ENCODE assay signal across 2 cellular contexts in the genomic region with DNA sequence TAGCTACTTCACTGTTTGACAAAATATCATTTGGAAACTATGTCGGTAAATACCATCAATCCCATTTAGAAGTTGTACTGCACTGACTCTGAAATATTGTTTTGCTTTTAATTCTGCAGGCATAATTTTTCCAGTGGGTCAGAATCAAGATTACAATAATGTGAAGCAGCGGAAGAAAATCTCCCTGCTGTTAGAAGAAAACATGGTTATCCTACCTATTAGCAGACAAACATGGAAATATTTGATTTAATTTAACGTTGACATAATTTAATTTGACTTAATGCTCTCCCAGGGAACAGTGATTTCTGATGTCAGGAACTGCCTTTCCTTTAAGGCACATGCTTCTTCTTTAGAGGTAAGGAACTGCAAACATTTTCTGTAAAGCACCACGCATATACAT.
TF ChIP-seq lines count a peak whose summit lies in the region.

No MANE protein-coding gene starts in this region.

TF ChIP-seq in SK-N-SH, 30 proteins besides CTCF, POLR2A, EP300 and RAD21 (continued from another document and continues in another):
- TF ChIP-seq, protein P1, sequence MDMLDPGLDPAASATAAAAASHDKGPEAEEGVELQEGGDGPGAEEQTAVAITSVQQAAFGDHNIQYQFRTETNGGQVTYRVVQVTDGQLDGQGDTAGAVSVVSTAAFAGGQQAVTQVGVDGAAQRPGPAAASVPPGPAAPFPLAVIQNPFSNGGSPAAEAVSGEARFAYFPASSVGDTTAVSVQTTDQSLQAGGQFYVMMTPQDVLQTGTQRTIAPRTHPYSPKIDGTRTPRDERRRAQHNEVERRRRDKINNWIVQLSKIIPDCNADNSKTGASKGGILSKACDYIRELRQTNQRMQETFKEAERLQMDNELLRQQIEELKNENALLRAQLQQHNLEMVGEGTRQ (IDR thresholded peaks at IDR 0.05; ENCODE audit: borderline replicate concordance, low read depth, low read length), result no peak
- TF ChIP-seq, protein P2, sequence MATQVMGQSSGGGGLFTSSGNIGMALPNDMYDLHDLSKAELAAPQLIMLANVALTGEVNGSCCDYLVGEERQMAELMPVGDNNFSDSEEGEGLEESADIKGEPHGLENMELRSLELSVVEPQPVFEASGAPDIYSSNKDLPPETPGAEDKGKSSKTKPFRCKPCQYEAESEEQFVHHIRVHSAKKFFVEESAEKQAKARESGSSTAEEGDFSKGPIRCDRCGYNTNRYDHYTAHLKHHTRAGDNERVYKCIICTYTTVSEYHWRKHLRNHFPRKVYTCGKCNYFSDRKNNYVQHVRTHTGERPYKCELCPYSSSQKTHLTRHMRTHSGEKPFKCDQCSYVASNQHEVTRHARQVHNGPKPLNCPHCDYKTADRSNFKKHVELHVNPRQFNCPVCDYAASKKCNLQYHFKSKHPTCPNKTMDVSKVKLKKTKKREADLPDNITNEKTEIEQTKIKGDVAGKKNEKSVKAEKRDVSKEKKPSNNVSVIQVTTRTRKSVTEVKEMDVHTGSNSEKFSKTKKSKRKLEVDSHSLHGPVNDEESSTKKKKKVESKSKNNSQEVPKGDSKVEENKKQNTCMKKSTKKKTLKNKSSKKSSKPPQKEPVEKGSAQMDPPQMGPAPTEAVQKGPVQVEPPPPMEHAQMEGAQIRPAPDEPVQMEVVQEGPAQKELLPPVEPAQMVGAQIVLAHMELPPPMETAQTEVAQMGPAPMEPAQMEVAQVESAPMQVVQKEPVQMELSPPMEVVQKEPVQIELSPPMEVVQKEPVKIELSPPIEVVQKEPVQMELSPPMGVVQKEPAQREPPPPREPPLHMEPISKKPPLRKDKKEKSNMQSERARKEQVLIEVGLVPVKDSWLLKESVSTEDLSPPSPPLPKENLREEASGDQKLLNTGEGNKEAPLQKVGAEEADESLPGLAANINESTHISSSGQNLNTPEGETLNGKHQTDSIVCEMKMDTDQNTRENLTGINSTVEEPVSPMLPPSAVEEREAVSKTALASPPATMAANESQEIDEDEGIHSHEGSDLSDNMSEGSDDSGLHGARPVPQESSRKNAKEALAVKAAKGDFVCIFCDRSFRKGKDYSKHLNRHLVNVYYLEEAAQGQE (IDR thresholded peaks at IDR 0.05; ENCODE audit: low read depth, low read length), result no peak
- TF ChIP-seq FOXM1 (IDR thresholded peaks at IDR 0.05; ENCODE audit: low read depth), result no peak
- no peak for TF ChIP-seq POLR2AphosphoS5 (IDR thresholded peaks at IDR 0.05; ENCODE audit: low read depth, low read length)
- peak; percentile 50; the same call in 1 of the 2 replicates for TF ChIP-seq MXI1 (IDR thresholded peaks at IDR 0.05; ENCODE audit: low read depth, low read length)
- no peak for TF ChIP-seq NFIC (IDR thresholded peaks at IDR 0.05; ENCODE audit: borderline replicate concordance)
- peak; percentile 81 for TF ChIP-seq FOXJ3 (CRISPR knock-in tag; IDR thresholded peaks at IDR 0.05)
- no peak for TF ChIP-seq FOSL2 (IDR thresholded peaks at IDR 0.05; ENCODE audit: borderline replicate concordance, low read depth)
- no peak for TF ChIP-seq SMC3 (IDR thresholded peaks at IDR 0.05; ENCODE audit: low read depth, low read length)
- no peak for TF ChIP-seq TAF1 (IDR thresholded peaks at IDR 0.05; ENCODE audit: borderline replicate concordance, low read depth, low read length)
- TF ChIP-seq NRF1 (IDR thresholded peaks at IDR 0.05; ENCODE audit: low read depth, low read length), result no peak
- no peak for TF ChIP-seq RXRA (IDR thresholded peaks at IDR 0.05; ENCODE audit: borderline replicate concordance, low read depth)
- peak; percentile 26 for TF ChIP-seq TCF12 (IDR thresholded peaks at IDR 0.05)
- no peak for TF ChIP-seq MEF2A (IDR thresholded peaks at IDR 0.05; ENCODE audit: borderline replicate concordance, low read depth)
- no peak for TF ChIP-seq RFX5 (IDR thresholded peaks at IDR 0.05; ENCODE audit: low read length)
- TF ChIP-seq, protein P3, sequence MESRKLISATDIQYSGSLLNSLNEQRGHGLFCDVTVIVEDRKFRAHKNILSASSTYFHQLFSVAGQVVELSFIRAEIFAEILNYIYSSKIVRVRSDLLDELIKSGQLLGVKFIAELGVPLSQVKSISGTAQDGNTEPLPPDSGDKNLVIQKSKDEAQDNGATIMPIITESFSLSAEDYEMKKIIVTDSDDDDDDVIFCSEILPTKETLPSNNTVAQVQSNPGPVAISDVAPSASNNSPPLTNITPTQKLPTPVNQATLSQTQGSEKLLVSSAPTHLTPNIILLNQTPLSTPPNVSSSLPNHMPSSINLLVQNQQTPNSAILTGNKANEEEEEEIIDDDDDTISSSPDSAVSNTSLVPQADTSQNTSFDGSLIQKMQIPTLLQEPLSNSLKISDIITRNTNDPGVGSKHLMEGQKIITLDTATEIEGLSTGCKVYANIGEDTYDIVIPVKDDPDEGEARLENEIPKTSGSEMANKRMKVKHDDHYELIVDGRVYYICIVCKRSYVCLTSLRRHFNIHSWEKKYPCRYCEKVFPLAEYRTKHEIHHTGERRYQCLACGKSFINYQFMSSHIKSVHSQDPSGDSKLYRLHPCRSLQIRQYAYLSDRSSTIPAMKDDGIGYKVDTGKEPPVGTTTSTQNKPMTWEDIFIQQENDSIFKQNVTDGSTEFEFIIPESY (IDR thresholded peaks at IDR 0.05; ENCODE audit: borderline replicate concordance, low read depth), result no peak
- TF ChIP-seq, protein P4, sequence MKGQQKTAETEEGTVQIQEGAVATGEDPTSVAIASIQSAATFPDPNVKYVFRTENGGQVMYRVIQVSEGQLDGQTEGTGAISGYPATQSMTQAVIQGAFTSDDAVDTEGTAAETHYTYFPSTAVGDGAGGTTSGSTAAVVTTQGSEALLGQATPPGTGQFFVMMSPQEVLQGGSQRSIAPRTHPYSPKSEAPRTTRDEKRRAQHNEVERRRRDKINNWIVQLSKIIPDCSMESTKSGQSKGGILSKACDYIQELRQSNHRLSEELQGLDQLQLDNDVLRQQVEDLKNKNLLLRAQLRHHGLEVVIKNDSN (IDR thresholded peaks at IDR 0.05; ENCODE audit: borderline replicate concordance, low read depth), result no peak
- TF ChIP-seq, protein P5, sequence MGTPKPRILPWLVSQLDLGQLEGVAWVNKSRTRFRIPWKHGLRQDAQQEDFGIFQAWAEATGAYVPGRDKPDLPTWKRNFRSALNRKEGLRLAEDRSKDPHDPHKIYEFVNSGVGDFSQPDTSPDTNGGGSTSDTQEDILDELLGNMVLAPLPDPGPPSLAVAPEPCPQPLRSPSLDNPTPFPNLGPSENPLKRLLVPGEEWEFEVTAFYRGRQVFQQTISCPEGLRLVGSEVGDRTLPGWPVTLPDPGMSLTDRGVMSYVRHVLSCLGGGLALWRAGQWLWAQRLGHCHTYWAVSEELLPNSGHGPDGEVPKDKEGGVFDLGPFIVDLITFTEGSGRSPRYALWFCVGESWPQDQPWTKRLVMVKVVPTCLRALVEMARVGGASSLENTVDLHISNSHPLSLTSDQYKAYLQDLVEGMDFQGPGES (IDR thresholded peaks at IDR 0.05; ENCODE audit: low read depth, low read length), result no peak
- peak; percentile 63 for TF ChIP-seq GATA2 (CRISPR knock-in tag; IDR thresholded peaks at IDR 0.05)
- TF ChIP-seq CHD2 (IDR thresholded peaks at IDR 0.05; ENCODE audit: low read length, partially characterized antibody), result peak; percentile 75

TF ChIP-seq in SK-N-SH treated with all-trans-retinoic acid at 6 μM for 48 hours, 23 proteins besides CTCF, POLR2A, EP300 and RAD21 (continued from another document):
- no peak for TF ChIP-seq ESRRG (CRISPR knock-in tag; IDR thresholded peaks at IDR 0.05)
- TF ChIP-seq, protein P6, sequence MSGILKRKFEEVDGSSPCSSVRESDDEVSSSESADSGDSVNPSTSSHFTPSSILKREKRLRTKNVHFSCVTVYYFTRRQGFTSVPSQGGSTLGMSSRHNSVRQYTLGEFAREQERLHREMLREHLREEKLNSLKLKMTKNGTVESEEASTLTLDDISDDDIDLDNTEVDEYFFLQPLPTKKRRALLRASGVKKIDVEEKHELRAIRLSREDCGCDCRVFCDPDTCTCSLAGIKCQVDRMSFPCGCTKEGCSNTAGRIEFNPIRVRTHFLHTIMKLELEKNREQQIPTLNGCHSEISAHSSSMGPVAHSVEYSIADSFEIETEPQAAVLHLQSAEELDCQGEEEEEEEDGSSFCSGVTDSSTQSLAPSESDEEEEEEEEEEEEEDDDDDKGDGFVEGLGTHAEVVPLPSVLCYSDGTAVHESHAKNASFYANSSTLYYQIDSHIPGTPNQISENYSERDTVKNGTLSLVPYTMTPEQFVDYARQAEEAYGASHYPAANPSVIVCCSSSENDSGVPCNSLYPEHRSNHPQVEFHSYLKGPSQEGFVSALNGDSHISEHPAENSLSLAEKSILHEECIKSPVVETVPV (CRISPR knock-in tag; IDR thresholded peaks at IDR 0.05), result no peak
- TF ChIP-seq GLIS3 (CRISPR knock-in tag; IDR thresholded peaks at IDR 0.05), result no peak
- TF ChIP-seq, protein P7, sequence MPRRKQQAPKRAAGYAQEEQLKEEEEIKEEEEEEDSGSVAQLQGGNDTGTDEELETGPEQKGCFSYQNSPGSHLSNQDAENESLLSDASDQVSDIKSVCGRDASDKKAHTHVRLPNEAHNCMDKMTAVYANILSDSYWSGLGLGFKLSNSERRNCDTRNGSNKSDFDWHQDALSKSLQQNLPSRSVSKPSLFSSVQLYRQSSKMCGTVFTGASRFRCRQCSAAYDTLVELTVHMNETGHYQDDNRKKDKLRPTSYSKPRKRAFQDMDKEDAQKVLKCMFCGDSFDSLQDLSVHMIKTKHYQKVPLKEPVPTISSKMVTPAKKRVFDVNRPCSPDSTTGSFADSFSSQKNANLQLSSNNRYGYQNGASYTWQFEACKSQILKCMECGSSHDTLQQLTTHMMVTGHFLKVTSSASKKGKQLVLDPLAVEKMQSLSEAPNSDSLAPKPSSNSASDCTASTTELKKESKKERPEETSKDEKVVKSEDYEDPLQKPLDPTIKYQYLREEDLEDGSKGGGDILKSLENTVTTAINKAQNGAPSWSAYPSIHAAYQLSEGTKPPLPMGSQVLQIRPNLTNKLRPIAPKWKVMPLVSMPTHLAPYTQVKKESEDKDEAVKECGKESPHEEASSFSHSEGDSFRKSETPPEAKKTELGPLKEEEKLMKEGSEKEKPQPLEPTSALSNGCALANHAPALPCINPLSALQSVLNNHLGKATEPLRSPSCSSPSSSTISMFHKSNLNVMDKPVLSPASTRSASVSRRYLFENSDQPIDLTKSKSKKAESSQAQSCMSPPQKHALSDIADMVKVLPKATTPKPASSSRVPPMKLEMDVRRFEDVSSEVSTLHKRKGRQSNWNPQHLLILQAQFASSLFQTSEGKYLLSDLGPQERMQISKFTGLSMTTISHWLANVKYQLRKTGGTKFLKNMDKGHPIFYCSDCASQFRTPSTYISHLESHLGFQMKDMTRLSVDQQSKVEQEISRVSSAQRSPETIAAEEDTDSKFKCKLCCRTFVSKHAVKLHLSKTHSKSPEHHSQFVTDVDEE (CRISPR knock-in tag; IDR thresholded peaks at IDR 0.05), result peak; percentile 88
- TF ChIP-seq TCF4 (CRISPR knock-in tag; IDR thresholded peaks at IDR 0.05; ENCODE audit: borderline replicate concordance), result peak; percentile 80
- TF ChIP-seq BACH2 (CRISPR knock-in tag; IDR thresholded peaks at IDR 0.05; ENCODE audit: borderline replicate concordance), result no peak
- TF ChIP-seq, protein P8, sequence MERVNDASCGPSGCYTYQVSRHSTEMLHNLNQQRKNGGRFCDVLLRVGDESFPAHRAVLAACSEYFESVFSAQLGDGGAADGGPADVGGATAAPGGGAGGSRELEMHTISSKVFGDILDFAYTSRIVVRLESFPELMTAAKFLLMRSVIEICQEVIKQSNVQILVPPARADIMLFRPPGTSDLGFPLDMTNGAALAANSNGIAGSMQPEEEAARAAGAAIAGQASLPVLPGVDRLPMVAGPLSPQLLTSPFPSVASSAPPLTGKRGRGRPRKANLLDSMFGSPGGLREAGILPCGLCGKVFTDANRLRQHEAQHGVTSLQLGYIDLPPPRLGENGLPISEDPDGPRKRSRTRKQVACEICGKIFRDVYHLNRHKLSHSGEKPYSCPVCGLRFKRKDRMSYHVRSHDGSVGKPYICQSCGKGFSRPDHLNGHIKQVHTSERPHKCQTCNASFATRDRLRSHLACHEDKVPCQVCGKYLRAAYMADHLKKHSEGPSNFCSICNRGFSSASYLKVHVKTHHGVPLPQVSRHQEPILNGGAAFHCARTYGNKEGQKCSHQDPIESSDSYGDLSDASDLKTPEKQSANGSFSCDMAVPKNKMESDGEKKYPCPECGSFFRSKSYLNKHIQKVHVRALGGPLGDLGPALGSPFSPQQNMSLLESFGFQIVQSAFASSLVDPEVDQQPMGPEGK (CRISPR knock-in tag; IDR thresholded peaks at IDR 0.05; ENCODE audit: borderline replicate concordance), result no peak
